8 cellular contexts compared by ENCODE assay signal in the genomic region with DNA sequence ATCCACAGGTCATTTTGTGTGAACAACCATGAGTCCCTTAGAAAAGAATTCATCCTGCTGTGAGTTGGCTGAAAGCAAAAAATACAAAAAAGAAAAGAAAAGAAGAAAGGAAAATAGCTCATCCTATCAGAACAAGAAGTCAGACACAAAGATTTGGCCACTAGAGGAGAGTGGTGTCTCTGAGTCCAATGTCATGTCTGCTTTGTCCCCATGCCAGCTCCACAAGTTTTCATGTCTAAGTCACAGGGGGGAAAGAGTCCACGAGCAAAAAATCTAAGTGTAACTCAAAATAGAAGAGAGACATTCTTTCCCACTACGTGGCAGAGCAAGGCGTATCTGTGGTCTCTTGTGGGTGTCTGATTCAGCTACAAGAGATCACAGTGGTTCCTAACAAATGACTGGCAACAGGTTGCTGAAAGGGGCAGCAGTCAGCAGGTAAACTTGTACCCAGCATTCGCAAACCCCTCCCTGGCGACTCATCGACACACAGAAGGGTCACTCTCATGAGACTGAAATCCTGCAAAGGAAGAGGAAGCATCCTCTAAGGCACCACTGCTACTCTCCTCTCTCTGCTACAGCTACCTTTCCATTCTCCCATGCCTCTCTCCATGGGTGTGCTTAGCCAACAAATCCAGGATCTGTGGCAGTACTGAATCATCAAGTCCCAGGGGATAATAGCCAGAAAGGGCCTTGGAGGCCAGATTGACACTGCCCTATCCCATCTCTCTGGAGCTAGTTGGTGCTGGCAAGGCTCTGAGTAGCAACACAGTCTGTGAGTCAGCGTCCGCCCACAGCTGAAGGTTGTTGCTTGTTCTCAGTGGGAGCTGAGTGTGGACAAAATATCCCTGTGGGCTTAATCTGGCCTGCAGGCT.
DNase-seq lines count a peak whose midpoint lies in the region; ATAC-seq, FAIRE-seq and TF ChIP-seq lines count a peak whose summit lies in the region.

No MANE protein-coding gene starts in this region.

- peak; percentile 45 to 47 for DNase-seq in Kasumi-1 (lab: John Stamatoyannopoulos, UW)
- peak; percentile 88 for DNase-seq in activated CD8-positive, alpha-beta memory T cell treated with anti-CD3 and anti-CD28 coated beads, Interleukin-2, amount 10 ng/mL, durations not matched to agents 7 days and 5 days
- DNase-seq in esophagus squamous epithelium (lab: John Stamatoyannopoulos, UW): no peak
- peak; percentile 91 for DNase-seq in posterior vena cava (ENCODE audit: low spot score)
- DNase-seq in urothelium cell line (ENCODE audit: low spot score): peak; percentile 57
- no peak for DNase-seq in DMS 273 (lab: John Stamatoyannopoulos, UW; ENCODE audit: unreplicated experiment)

- CTCF ChIA-PET in activated CD8-positive, alpha-beta memory T cell treated with anti-CD3 and anti-CD28 coated beads, Interleukin-2, amount 10 ng/mL, durations not matched to agents 7 days and 5 days (lab: Charles Lee): interaction anchor here (0.6 to 6.8 kb wide), 23 partner anchors 9 to 534 kb away, joined by 3 to 59 read pairs (median 7); a partner anchor contains a TSS

- H3K4me1 Mint-ChIP-seq in activated CD8-positive, alpha-beta memory T cell treated with anti-CD3 and anti-CD28 coated beads, Interleukin-2, amount 10 ng/mL, durations not matched to agents 7 days and 5 days: peaks cover 73% of the 10 kb centered on the region

- no peaks in the 10 kb centered on the region for H3K9me3 ChIP-seq in esophagus squamous epithelium

- no peak overlapping the region for H3K4me3 ChIP-seq in esophagus squamous epithelium

- ATAC-seq in GM19395 (IDR thresholded peaks at IDR 0.05; ENCODE audit: unreplicated experiment): peak; percentile 52
- ATAC-seq in activated CD8-positive, alpha-beta memory T cell treated with anti-CD3 and anti-CD28 coated beads, Interleukin-2, amount 10 ng/mL, durations not matched to agents 7 days and 5 days: peak; percentile 63

- no peaks in the 10 kb centered on the region for H3K27me3 ChIP-seq in esophagus squamous epithelium

- peak overlapping the region; percentile 96 for H3K27ac Mint-ChIP-seq in activated CD8-positive, alpha-beta memory T cell treated with anti-CD3 and anti-CD28 coated beads, Interleukin-2, amount 10 ng/mL, durations not matched to agents 7 days and 5 days

- H3K9me3 Mint-ChIP-seq in activated CD8-positive, alpha-beta memory T cell treated with anti-CD3 and anti-CD28 coated beads, Interleukin-2, amount 10 ng/mL, durations not matched to agents 7 days and 5 days (ENCODE audit: low read depth): peaks cover 4% of the 10 kb centered on the region

- intact Hi-C loops in esophagus squamous epithelium (cut with DNase I): no loop called here
- intact Hi-C loops in posterior vena cava (cut with DNase I): no loop called here

- peak in 1 of 4 donors; percentile 22 for TF ChIP-seq POLR2A in esophagus squamous epithelium (IDR thresholded peaks at IDR 0.05)

- peaks cover 34% of the 10 kb centered on the region for H3K36me3 Mint-ChIP-seq in activated CD8-positive, alpha-beta memory T cell treated with anti-CD3 and anti-CD28 coated beads, Interleukin-2, amount 10 ng/mL, durations not matched to agents 7 days and 5 days

- H3K4me1 ChIP-seq in esophagus squamous epithelium: peaks cover 0 to 27% (median 0%) of the 10 kb centered on the region in 3 donors

- WGBS in esophagus squamous epithelium, 2 donors: 35 to 36% methylated on average over 8 of the region's 8 CpGs

- no peak overlapping the region for H3K27ac ChIP-seq in 22Rv1
- H3K27ac ChIP-seq in esophagus squamous epithelium: peak overlapping the region in 3 of 4 donors; percentile 1 to 54 (median 45)

- peak; percentile 59 for FAIRE-seq in urothelium cell line (lab: Jason Lieb, UNC)

- H3K4me3 Mint-ChIP-seq in activated CD8-positive, alpha-beta memory T cell treated with anti-CD3 and anti-CD28 coated beads, Interleukin-2, amount 10 ng/mL, durations not matched to agents 7 days and 5 days: peak overlapping the region; percentile 77

- peak; percentile 11; the same call in 1 of the 2 replicates for TF ChIP-seq CTCF in 22Rv1 (IDR thresholded peaks at IDR 0.05)
- peak in 1 of 6 experiments; percentile 5 for TF ChIP-seq CTCF in esophagus squamous epithelium (IDR thresholded peaks at IDR 0.05)

- no peaks in the 10 kb centered on the region for H3K27me3 Mint-ChIP-seq in activated CD8-positive, alpha-beta memory T cell treated with anti-CD3 and anti-CD28 coated beads, Interleukin-2, amount 10 ng/mL, durations not matched to agents 7 days and 5 days

- H3K36me3 ChIP-seq in esophagus squamous epithelium: no peaks in the 10 kb centered on the region

Comparison
In these comparisons a context has a peak if more than half of its experiments do, and no peak if none do; other contexts are left out.
1. DNase-seq: peak in Kasumi-1 (2 of 2), activated CD8-positive, alpha-beta memory T cell treated with anti-CD3 and anti-CD28 coated beads, Interleukin-2, amount 10 ng/mL, durations not matched to agents 7 days and 5 days (single experiment), posterior vena cava (single experiment) and urothelium cell line (single experiment); none in esophagus squamous epithelium (single experiment) and DMS 273 (single experiment).